ENCODE assay signal across 10 cellular contexts in the genomic region with DNA sequence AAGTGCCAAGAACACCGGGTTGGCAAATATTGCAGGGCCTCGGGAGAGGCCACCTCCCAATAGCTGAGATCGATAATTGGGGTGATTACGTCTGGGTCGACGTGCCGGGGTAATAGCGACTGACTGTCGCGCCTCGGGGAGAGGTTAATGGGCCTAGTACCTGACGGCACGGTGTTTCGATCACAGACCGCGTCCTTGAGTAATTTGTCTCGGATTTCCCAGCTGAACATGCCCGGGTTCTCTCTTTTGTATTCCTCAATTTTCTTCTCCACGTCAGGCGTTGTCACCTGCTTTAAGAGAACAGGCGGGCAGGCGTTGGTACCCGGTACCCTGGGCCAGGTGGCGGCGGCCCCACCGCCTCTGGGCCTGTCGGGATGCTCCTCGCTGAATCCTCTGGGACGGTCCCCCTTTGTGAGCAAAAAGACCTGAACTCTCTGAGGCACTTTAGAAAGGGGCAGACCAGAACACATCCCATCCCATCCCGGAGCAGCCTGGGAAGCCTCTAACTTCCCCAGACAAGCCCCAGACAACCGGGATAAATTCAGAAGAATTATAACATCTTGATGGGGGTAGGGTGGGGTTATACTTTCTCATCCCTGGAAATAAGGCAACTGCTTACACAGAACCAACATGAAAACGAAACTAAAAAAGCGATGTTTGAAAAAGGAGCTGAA. TPM values are rescaled to one million over a fixed set of nuclear protein-coding genes. Genes with fewer than 3 reads are reported as not detected.
DNase-seq lines count a peak whose midpoint lies in the region; ATAC-seq and TF ChIP-seq lines count a peak whose summit lies in the region.
"Had no signal": no experiment of that assay in that cellular context is flagged by ENCODE, and none has a peak within 500 bp of the region (broad histone marks: within the 10 kb centered on the region; RNA-seq: fewer than 3 reads in every experiment).

No MANE protein-coding gene starts in this region.

- no peak overlapping the region for H3K4ac ChIP-seq in trophoblast cell (ENCODE audit: low read depth, low read length)

- H3K9ac ChIP-seq in parathyroid adenoma (no peak overlapping the region), trophoblast cell (ENCODE audit: low read length) (no peak overlapping the region)

- no peak overlapping the region for H4K12ac ChIP-seq in trophoblast cell (ENCODE audit: low read depth, low read length)

- H3K4me1 ChIP-seq in parathyroid adenoma (no peaks in the 10 kb centered on the region), trophoblast cell (ENCODE audit: control insufficient read depth in 1 of 2, insufficient read depth in 2 of 2, low read length in 2 of 2) (peaks cover 2 to 3% of the 10 kb centered on the region in 2 experiments)

- H2AFZ ChIP-seq in parathyroid adenoma, result no peak overlapping the region
- no peak overlapping the region for H2AFZ ChIP-seq in trophoblast cell (ENCODE audit: insufficient read depth, low read length, poor library complexity)

- H3K23ac ChIP-seq in trophoblast cell (ENCODE audit: low read length), result no peak overlapping the region

- H3K9me3 ChIP-seq in parathyroid adenoma (ENCODE audit: control insufficient read depth, low read length) (no peaks in the 10 kb centered on the region), trophoblast cell (ENCODE audit: insufficient read depth, low read depth, low read length) (peaks cover 14% of the 10 kb centered on the region)

- H3K4me3 ChIP-seq in parathyroid adenoma (ENCODE audit: low read depth, low read length), result no peak overlapping the region
- no peak overlapping the region for H3K4me3 ChIP-seq in trophoblast cell (ENCODE audit: low read depth, low read length)

- H2BK12ac ChIP-seq in trophoblast cell (ENCODE audit: low read length), result no peak overlapping the region

- H2BK5ac ChIP-seq in trophoblast cell (ENCODE audit: low read depth, low read length, poor library complexity), result no peak overlapping the region

- H3K79me2 ChIP-seq in parathyroid adenoma, result no peaks in the 10 kb centered on the region
- H3K79me2 ChIP-seq in trophoblast cell (ENCODE audit: control insufficient read depth, insufficient read depth, low read length, poor library complexity), result no peaks in the 10 kb centered on the region

- H3K18ac ChIP-seq in trophoblast cell (ENCODE audit: low read length), result no peak overlapping the region

- H4K8ac ChIP-seq in trophoblast cell (ENCODE audit: low read depth, low read length), result no peak overlapping the region

- H2AK5ac ChIP-seq in trophoblast cell (ENCODE audit: low read length), result no peak overlapping the region

- H2BK120ac ChIP-seq in trophoblast cell (ENCODE audit: insufficient read depth, low read length, poor library complexity), result no peak overlapping the region

- no peak overlapping the region for H3K27ac ChIP-seq in parathyroid adenoma
- H3K27ac ChIP-seq in trophoblast cell (ENCODE audit: low read depth, low read length), result no peak overlapping the region

- no CpG with 5 or more reads among the region's 33 CpGs for WGBS in trophoblast cell (ENCODE audit: extremely low coverage, insufficient coverage, insufficient read length)

- peaks cover 33% of the 10 kb centered on the region for H3K27me3 ChIP-seq in parathyroid adenoma (ENCODE audit: control insufficient read depth, insufficient read depth, low read length)
- peaks cover 95% of the 10 kb centered on the region for H3K27me3 ChIP-seq in trophoblast cell (ENCODE audit: insufficient read depth, low read length)

- ATAC-seq in SK-N-SH treated with all-trans-retinoic acid at 6 μM for 48 hours, result peak; percentile 13; the same call in 1 of the 3 replicates
- ATAC-seq in GM21576 (IDR thresholded peaks at IDR 0.05; ENCODE audit: unreplicated experiment), result no peak

- H3K36me3 ChIP-seq in parathyroid adenoma (ENCODE audit: control insufficient read depth, insufficient read depth, low read length) (no peaks in the 10 kb centered on the region), trophoblast cell (ENCODE audit: control insufficient read depth in 1 of 2, insufficient read depth in 2 of 2, low read length in 2 of 2) (no peaks in the 10 kb centered on the region)

- peak overlapping the region; percentile 61 for H3K4me2 ChIP-seq in parathyroid adenoma (ENCODE audit: low read length)
- no peak overlapping the region for H3K4me2 ChIP-seq in trophoblast cell (ENCODE audit: low read length)

- no peak overlapping the region for H3K14ac ChIP-seq in trophoblast cell (ENCODE audit: low read length)

- H4K91ac ChIP-seq in trophoblast cell (ENCODE audit: low read depth, low read length), result no peak overlapping the region

- TF ChIP-seq CTCF in parathyroid adenoma (IDR thresholded peaks at IDR 0.05), result no peak

- DNase-seq in ELR (ENCODE audit: low read depth) (peak; percentile 48), fibroblast of peridontal ligament (ENCODE audit: extremely low read depth) (peak; percentile 30), HK-2 (ENCODE audit: unreplicated experiment) (no peak), trophoblast cell (no peak)
- DNase-seq in stimulated activated CD4-positive, alpha-beta T cell treated with anti-CD3 and anti-CD28 coated beads, Interleukin-4, amount 100 ng/mL, for 24 hours, result no peak
- DNase-seq: NCI-H2029 treated with DMSO at 0.1 percent for 48 hours, small intestine had no signal

- no peaks in the 10 kb centered on the region for H3K79me1 ChIP-seq in trophoblast cell (ENCODE audit: low read length)

TF ChIP-seq in SK-N-SH treated with all-trans-retinoic acid at 6 μM for 48 hours, 23 proteins besides CTCF, POLR2A, EP300 and RAD21 (continues in another document):
- TF ChIP-seq, protein P1, sequence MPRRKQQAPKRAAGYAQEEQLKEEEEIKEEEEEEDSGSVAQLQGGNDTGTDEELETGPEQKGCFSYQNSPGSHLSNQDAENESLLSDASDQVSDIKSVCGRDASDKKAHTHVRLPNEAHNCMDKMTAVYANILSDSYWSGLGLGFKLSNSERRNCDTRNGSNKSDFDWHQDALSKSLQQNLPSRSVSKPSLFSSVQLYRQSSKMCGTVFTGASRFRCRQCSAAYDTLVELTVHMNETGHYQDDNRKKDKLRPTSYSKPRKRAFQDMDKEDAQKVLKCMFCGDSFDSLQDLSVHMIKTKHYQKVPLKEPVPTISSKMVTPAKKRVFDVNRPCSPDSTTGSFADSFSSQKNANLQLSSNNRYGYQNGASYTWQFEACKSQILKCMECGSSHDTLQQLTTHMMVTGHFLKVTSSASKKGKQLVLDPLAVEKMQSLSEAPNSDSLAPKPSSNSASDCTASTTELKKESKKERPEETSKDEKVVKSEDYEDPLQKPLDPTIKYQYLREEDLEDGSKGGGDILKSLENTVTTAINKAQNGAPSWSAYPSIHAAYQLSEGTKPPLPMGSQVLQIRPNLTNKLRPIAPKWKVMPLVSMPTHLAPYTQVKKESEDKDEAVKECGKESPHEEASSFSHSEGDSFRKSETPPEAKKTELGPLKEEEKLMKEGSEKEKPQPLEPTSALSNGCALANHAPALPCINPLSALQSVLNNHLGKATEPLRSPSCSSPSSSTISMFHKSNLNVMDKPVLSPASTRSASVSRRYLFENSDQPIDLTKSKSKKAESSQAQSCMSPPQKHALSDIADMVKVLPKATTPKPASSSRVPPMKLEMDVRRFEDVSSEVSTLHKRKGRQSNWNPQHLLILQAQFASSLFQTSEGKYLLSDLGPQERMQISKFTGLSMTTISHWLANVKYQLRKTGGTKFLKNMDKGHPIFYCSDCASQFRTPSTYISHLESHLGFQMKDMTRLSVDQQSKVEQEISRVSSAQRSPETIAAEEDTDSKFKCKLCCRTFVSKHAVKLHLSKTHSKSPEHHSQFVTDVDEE (CRISPR knock-in tag; IDR thresholded peaks at IDR 0.05), result no peak
- no peak for TF ChIP-seq RARB (CRISPR knock-in tag; IDR thresholded peaks at IDR 0.05)
- TF ChIP-seq ESRRG (CRISPR knock-in tag; IDR thresholded peaks at IDR 0.05), result no peak
- TF ChIP-seq SNAI2 (CRISPR knock-in tag; IDR thresholded peaks at IDR 0.05), result no peak
- no peak for TF ChIP-seq ZC3H10 (CRISPR knock-in tag; IDR thresholded peaks at IDR 0.05)
- TF ChIP-seq ZNF70 (CRISPR knock-in tag; IDR thresholded peaks at IDR 0.05), result no peak
- TF ChIP-seq GLIS3 (CRISPR knock-in tag; IDR thresholded peaks at IDR 0.05), result no peak
- TF ChIP-seq ZNF565 (CRISPR knock-in tag; conservative IDR thresholded peaks at IDR 0.05; ENCODE audit: low read depth), result no peak
- TF ChIP-seq TOX (CRISPR knock-in tag; IDR thresholded peaks at IDR 0.05; ENCODE audit: borderline replicate concordance), result no peak
- TF ChIP-seq TCF4 (CRISPR knock-in tag; IDR thresholded peaks at IDR 0.05; ENCODE audit: borderline replicate concordance), result no peak
- TF ChIP-seq, protein P2, sequence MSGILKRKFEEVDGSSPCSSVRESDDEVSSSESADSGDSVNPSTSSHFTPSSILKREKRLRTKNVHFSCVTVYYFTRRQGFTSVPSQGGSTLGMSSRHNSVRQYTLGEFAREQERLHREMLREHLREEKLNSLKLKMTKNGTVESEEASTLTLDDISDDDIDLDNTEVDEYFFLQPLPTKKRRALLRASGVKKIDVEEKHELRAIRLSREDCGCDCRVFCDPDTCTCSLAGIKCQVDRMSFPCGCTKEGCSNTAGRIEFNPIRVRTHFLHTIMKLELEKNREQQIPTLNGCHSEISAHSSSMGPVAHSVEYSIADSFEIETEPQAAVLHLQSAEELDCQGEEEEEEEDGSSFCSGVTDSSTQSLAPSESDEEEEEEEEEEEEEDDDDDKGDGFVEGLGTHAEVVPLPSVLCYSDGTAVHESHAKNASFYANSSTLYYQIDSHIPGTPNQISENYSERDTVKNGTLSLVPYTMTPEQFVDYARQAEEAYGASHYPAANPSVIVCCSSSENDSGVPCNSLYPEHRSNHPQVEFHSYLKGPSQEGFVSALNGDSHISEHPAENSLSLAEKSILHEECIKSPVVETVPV (CRISPR knock-in tag; IDR thresholded peaks at IDR 0.05), result no peak
- no peak for TF ChIP-seq ARNTL (CRISPR knock-in tag; IDR thresholded peaks at IDR 0.05; ENCODE audit: borderline replicate concordance, low read depth)
- TF ChIP-seq, protein P3, sequence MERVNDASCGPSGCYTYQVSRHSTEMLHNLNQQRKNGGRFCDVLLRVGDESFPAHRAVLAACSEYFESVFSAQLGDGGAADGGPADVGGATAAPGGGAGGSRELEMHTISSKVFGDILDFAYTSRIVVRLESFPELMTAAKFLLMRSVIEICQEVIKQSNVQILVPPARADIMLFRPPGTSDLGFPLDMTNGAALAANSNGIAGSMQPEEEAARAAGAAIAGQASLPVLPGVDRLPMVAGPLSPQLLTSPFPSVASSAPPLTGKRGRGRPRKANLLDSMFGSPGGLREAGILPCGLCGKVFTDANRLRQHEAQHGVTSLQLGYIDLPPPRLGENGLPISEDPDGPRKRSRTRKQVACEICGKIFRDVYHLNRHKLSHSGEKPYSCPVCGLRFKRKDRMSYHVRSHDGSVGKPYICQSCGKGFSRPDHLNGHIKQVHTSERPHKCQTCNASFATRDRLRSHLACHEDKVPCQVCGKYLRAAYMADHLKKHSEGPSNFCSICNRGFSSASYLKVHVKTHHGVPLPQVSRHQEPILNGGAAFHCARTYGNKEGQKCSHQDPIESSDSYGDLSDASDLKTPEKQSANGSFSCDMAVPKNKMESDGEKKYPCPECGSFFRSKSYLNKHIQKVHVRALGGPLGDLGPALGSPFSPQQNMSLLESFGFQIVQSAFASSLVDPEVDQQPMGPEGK (CRISPR knock-in tag; IDR thresholded peaks at IDR 0.05; ENCODE audit: borderline replicate concordance), result no peak

RNA-seq across cellular contexts. Expression of a gene that starts 3.3 kb away (rescaled TPM):
- not detected in 2 replicates for polyA plus RNA-seq in trophoblast cell (2013)
- polyA plus RNA-seq: small intestine had no signal

Comparison
In these comparisons a context has a peak if more than half of its experiments do, and no peak if none do; other contexts are left out.
1. DNase-seq: peak in ELR (single experiment) and fibroblast of peridontal ligament (single experiment); none in HK-2 (single experiment), trophoblast cell (0 of 2) and stimulated activated CD4-positive, alpha-beta T cell treated with anti-CD3 and anti-CD28 coated beads, Interleukin-4, amount 100 ng/mL, for 24 hours (single experiment).